Comparison of ENCODE assay signal across 8 cellular contexts in genomic region chr7:158407581-158408331, GRCh38.
A peak's percentile ranks its signal among the peaks of the same experiment; 100 is the strongest.
DNase-seq lines count a peak whose midpoint lies in the region; ATAC-seq, FAIRE-seq and TF ChIP-seq lines count a peak whose summit lies in the region.

No MANE protein-coding gene starts in this region.

- H3T11ph ChIP-seq in H9 (ENCODE audit: low read length): no peak overlapping the region

- no peak overlapping the region for H2AK5ac ChIP-seq in H9 (ENCODE audit: insufficient read length, low read length)

- H3K4me2 ChIP-seq in H9 (ENCODE audit: insufficient read depth, insufficient read length, low read length): no peak overlapping the region
- no peak overlapping the region for H3K4me2 ChIP-seq in PC-9

- intact Hi-C loops in PC-9 (cut with micrococcal nuclease; ENCODE audit: unreplicated experiment): loop anchor here (5.0 kb wide), 1 partner anchor 350 kb away; no protein-coding TSS in a partner anchor

- FAIRE-seq in frontal cortex (lab: Jason Lieb, UNC) (peak; percentile 86), urothelium cell line (lab: Jason Lieb, UNC) (no peak)

- no peak for ATAC-seq in GM21381 (IDR thresholded peaks at IDR 0.05; ENCODE audit: unreplicated experiment)

- no peaks in the 10 kb centered on the region; a peak in 1 of 4 replicates for H3K4me1 Mint-ChIP-seq in H9

- H3K14ac ChIP-seq in H9 (ENCODE audit: insufficient read depth, low read length): no peak overlapping the region

- DNase-seq in AG10803 (ENCODE audit: low read depth) (peak; percentile 2), H9 (no peak), PC-9 (peak in 1 of 2 experiments; percentile 5), frontal cortex (ENCODE audit: low spot score in 2 of 2) (peak; percentile 71 to 75), urothelium cell line (ENCODE audit: low spot score) (peak; percentile 42), T-helper 1 cell (no peak), activated gamma-delta T cell treated with Interleukin-2 at 50 U/mL for 16 hours (no peak)

- no peak overlapping the region for H2BK120ac ChIP-seq in H9 (ENCODE audit: low read depth, low read length, poor library complexity, severe bottlenecking)

- H3K4me1 ChIP-seq in H9 (ENCODE audit: insufficient read depth, low read length): no peaks in the 10 kb centered on the region
- no peaks in the 10 kb centered on the region for H3K4me1 ChIP-seq in PC-9 (replicated peaks; ENCODE audit: insufficient read depth)

- no peak overlapping the region for H4K91ac ChIP-seq in H9 (ENCODE audit: insufficient read length, low read depth, low read length)

- H3K4me3 Mint-ChIP-seq in H9: no peak overlapping the region

- no peaks in the 10 kb centered on the region for H3K79me1 ChIP-seq in H9 (ENCODE audit: insufficient read depth, low read depth, low read length, poor library complexity, severe bottlenecking)

- H3K27me3 ChIP-seq in H9 (ENCODE audit: insufficient read depth, low read length): no peaks in the 10 kb centered on the region
- peaks cover 78% of the 10 kb centered on the region for H3K27me3 ChIP-seq in PC-9 (ENCODE audit: insufficient read depth, low read depth)

- H3K36me3 ChIP-seq in PC-9 (ENCODE audit: low read depth): no peaks in the 10 kb centered on the region

- no peak overlapping the region for H3K9ac ChIP-seq in H9 (ENCODE audit: extremely low read depth, insufficient read length, low read length)

- no peaks in the 10 kb centered on the region for H3K23me2 ChIP-seq in H9 (ENCODE audit: insufficient read length, low read depth, low read length, poor library complexity, severe bottlenecking)

- H3K27me3 Mint-ChIP-seq in H9 (ENCODE audit: low read depth): no peaks in the 10 kb centered on the region; the same call in none of the 2 replicates

- no peaks in the 10 kb centered on the region; a peak in 1 of 7 replicates for H3K36me3 Mint-ChIP-seq in H9 (ENCODE audit: insufficient read depth in 1 of 3, low read depth in 3 of 3)

- no peaks in the 10 kb centered on the region for H3K79me2 ChIP-seq in H9 (ENCODE audit: insufficient read depth, low read length)
- no peaks in the 10 kb centered on the region for H3K79me2 ChIP-seq in PC-9 (ENCODE audit: low read depth)

- no peak overlapping the region for H2BK15ac ChIP-seq in H9 (ENCODE audit: low read depth, low read length)

- no peak overlapping the region for H3K56ac ChIP-seq in H9 (ENCODE audit: insufficient read length, low read depth, low read length)

- no peak overlapping the region for H3K4ac ChIP-seq in H9 (ENCODE audit: low read depth, low read length)

- CTCF ChIA-PET in PC-9 (lab: Charles Lee): no interaction called here

- H3K9me2 ChIP-seq in PC-9 (ENCODE audit: insufficient read depth): no peaks in the 10 kb centered on the region

- H3F3A ChIP-seq in PC-9 (ENCODE audit: insufficient read depth, low read depth): no peaks in the 10 kb centered on the region

- no peak overlapping the region for H2BK20ac ChIP-seq in H9 (ENCODE audit: low read depth, low read length, poor library complexity, severe bottlenecking)

- H3K27ac Mint-ChIP-seq in H9: no peak overlapping the region; a peak in 1 of 7 replicates

- no CpG with 5 or more reads among the region's 17 CpGs for WGBS in H9 (ENCODE audit: extremely low coverage, insufficient read length, low lambda C conversion rate)

- TF ChIP-seq CTCF in AG10803 (conservative IDR thresholded peaks at IDR 0.05; ENCODE audit: low read length): no peak
- peak; percentile 75 for TF ChIP-seq CTCF in H9 (conservative IDR thresholded peaks at IDR 0.05)
- peak; percentile 70 for TF ChIP-seq CTCF in PC-9 (conservative IDR thresholded peaks at IDR 0.05)

- H2BK12ac ChIP-seq in H9 (ENCODE audit: insufficient read length, low read depth, low read length): no peak overlapping the region

- POLR2A ChIA-PET in PC-9 (lab: Charles Lee; ENCODE audit: unreplicated experiment): no interaction called here

- no peak overlapping the region for H2BK5ac ChIP-seq in H9 (ENCODE audit: insufficient read length, low read length)

- H3K9me3 ChIP-seq in H9 (ENCODE audit: control insufficient read depth, low read depth, low read length) (no peaks in the 10 kb centered on the region), PC-9 (ENCODE audit: insufficient read depth, low read depth) (no peaks in the 10 kb centered on the region)

- H3K23ac ChIP-seq in H9 (ENCODE audit: insufficient read length, low read depth, low read length): no peak overlapping the region

- no peak overlapping the region for H4K5ac ChIP-seq in H9 (ENCODE audit: insufficient read length, low read depth, low read length)

- no peak overlapping the region for H3K4me3 ChIP-seq in AG10803 (ENCODE audit: low read length)
- no peak overlapping the region for H3K4me3 ChIP-seq in PC-9

- BruUV-seq in PC-9 (replicated peaks; lab: Mats Ljungman, UMichigan): no TSS peak

- H3K9me3 Mint-ChIP-seq in H9: peaks cover 2 to 3% of the 10 kb centered on the region in 2 experiments; a peak in 2 of 5 replicates

- H4K20me1 ChIP-seq in H9 (ENCODE audit: control insufficient read depth, insufficient read depth, insufficient read length) (no peaks in the 10 kb centered on the region), PC-9 (ENCODE audit: insufficient read depth) (no peaks in the 10 kb centered on the region)

- H2AFZ ChIP-seq in H9 (ENCODE audit: low read length): no peak overlapping the region
- H2AFZ ChIP-seq in PC-9: no peak overlapping the region

- H4K8ac ChIP-seq in H9 (replicated peaks; ENCODE audit: insufficient read length, low read depth, low read length): no peak overlapping the region

- H3K27ac ChIP-seq in H9 (ENCODE audit: insufficient read length, low read depth, low read length): no peak overlapping the region
- H3K27ac ChIP-seq in PC-9: no peak overlapping the region

- no peak overlapping the region for H3K18ac ChIP-seq in H9 (ENCODE audit: insufficient read length, low read depth, low read length)

Comparison
In these comparisons a context has a peak if more than half of its experiments do, and no peak if none do; other contexts are left out.
1. DNase-seq: peak in AG10803 (single experiment), frontal cortex (2 of 2) and urothelium cell line (single experiment); none in H9 (single experiment), T-helper 1 cell (0 of 5) and activated gamma-delta T cell treated with Interleukin-2 at 50 U/mL for 16 hours (single experiment).